Comparison of ENCODE assay signal across 8 cellular contexts in genomic region chr2:49490710-49491109, GRCh38.
DNase-seq lines count a peak whose midpoint lies in the region; ATAC-seq, FAIRE-seq and TF ChIP-seq lines count a peak whose summit lies in the region.

No MANE protein-coding gene starts in this region.

- H3K36me3 ChIP-seq in prostate gland: no peaks in the 10 kb centered on the region

- no peak overlapping the region for H3K27ac ChIP-seq in prostate gland

- H3K27ac Mint-ChIP-seq in activated T-helper 17 cell treated with anti-CD3 and anti-CD28 coated beads, Interleukin-2, amount 50 U/mL, for 72 hours: no peak overlapping the region

- no peak for ATAC-seq in activated T-helper 17 cell treated with anti-CD3 and anti-CD28 coated beads, Interleukin-2, amount 50 U/mL, for 72 hours (replicated peaks)
- no peak for ATAC-seq in HG03378 (IDR thresholded peaks at IDR 0.05; ENCODE audit: unreplicated experiment)

- TF ChIP-seq POLR2A in prostate gland (IDR thresholded peaks at IDR 0.05): no peak

- 56% methylated on average over 5 of the region's 5 CpGs for WGBS in prostate gland

- H3K4me3 Mint-ChIP-seq in activated T-helper 17 cell treated with anti-CD3 and anti-CD28 coated beads, Interleukin-2, amount 50 U/mL, for 72 hours: no peak overlapping the region

- H3K27me3 ChIP-seq in prostate gland (replicated peaks; ENCODE audit: insufficient read depth): no peaks in the 10 kb centered on the region

- H3K9me3 ChIP-seq in prostate gland: no peaks in the 10 kb centered on the region

- no peak for FAIRE-seq in GM19239 (lab: Jason Lieb, UNC)

- peak in 3 of 4 experiments; percentile 33 to 58 (median 56) for TF ChIP-seq CTCF in prostate gland (IDR thresholded peaks at IDR 0.05)

- peak; percentile 10 for DNase-seq in GDM1 (lab: John Stamatoyannopoulos, UW)
- DNase-seq in GM19239 (ENCODE audit: insufficient read length, low spot score): peak; percentile 6
- peak; percentile 2 for DNase-seq in NCI-H1092 (lab: John Stamatoyannopoulos, UW)
- DNase-seq in cerebellar cortex (ENCODE audit: low spot score): peak; percentile 8
- DNase-seq in prostate gland (ENCODE audit: low spot score): peak; percentile 59
- DNase-seq in activated CD8-positive, alpha-beta memory T cell treated with anti-CD3 and anti-CD28 coated beads, Interleukin-2, amount 50 U/mL, for 48 hours: no peak

- no peak overlapping the region for H3K4me3 ChIP-seq in prostate gland

- intact Hi-C loops in prostate gland (cut with DNase I): no loop called here

- no peaks in the 10 kb centered on the region for H3K4me1 ChIP-seq in prostate gland (replicated peaks)

- no peaks in the 10 kb centered on the region for H3K36me3 Mint-ChIP-seq in activated T-helper 17 cell treated with anti-CD3 and anti-CD28 coated beads, Interleukin-2, amount 50 U/mL, for 72 hours (ENCODE audit: low read depth)

- H3K9me3 Mint-ChIP-seq in activated T-helper 17 cell treated with anti-CD3 and anti-CD28 coated beads, Interleukin-2, amount 50 U/mL, for 72 hours: peaks cover 14% of the 10 kb centered on the region

- H3K27me3 Mint-ChIP-seq in activated T-helper 17 cell treated with anti-CD3 and anti-CD28 coated beads, Interleukin-2, amount 50 U/mL, for 72 hours: no peaks in the 10 kb centered on the region

- no peaks in the 10 kb centered on the region for H3K4me1 Mint-ChIP-seq in activated T-helper 17 cell treated with anti-CD3 and anti-CD28 coated beads, Interleukin-2, amount 50 U/mL, for 72 hours
